ENCODE assay signal across 8 cellular contexts in the genomic region with DNA sequence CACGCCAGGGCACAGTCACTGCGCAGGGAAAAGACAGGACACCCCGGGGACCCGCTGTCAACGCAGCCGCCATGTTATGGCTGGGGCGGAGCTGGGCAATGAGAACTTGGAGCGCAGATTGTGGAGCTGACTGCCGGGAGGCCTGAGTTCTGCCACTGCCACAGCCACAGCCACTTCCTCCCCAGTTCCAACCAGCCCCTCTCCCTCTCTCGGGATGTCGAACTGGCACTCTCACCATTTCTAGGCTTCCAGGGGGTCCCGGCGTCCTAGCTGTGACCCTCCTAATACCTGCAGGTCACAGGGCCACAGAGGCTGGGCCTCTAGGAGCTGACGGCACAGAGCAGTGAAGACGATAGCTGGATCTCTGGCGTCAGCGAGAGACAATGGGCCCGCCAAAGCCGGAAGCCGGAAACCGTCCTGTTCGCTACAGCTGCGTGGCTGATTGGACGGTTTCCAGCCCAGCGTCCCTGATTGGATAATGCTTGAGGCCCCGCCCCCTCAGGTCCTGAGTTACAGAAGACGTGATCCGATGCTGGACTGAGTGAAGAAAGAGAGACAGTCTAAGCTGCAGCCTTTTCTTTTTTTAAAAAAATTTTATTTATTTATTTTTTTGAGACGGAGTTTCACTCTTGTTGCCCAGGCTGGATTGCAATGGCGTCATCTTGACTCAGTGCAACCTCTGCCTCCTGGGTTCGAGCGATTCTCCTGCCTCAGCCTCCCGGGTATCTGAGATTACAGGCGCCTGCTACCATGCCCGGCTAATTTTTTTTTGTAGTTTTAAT. TPM values are rescaled to one million over a fixed set of nuclear protein-coding genes. Genes with fewer than 3 reads are reported as not detected.
DNase-seq lines count a peak whose midpoint lies in the region; ATAC-seq and TF ChIP-seq lines count a peak whose summit lies in the region.

A gene (minus strand): TSS at position 385 of the 782 bp plus-strand sequence. CDS start 147 bp downstream, at position 238.

- H3K9me3 ChIP-seq in ascending aorta (peaks cover 0 to 16% of the 10 kb centered on the region in 2 donors), right atrium auricular region (peaks cover 0 to 9% of the 10 kb centered on the region in 2 donors), psoas muscle (peaks cover 8% of the 10 kb centered on the region)

- no peak for TF ChIP-seq CTCF in HFF-Myc (IDR thresholded peaks at IDR 0.05; ENCODE audit: low read depth, low read length, missing control alignments)
- TF ChIP-seq CTCF in ascending aorta (IDR thresholded peaks at IDR 0.05) = no peak
- TF ChIP-seq CTCF in right atrium auricular region (IDR thresholded peaks at IDR 0.05) = no peak
- no peak for TF ChIP-seq CTCF in psoas muscle (IDR thresholded peaks at IDR 0.05)

- 0 to 1% (median 0%) methylated on average over 33 to 35 of the region's 35 CpGs for WGBS in psoas muscle, 3 donors
- under 1% methylated on average over 35 of the region's 35 CpGs for WGBS in urinary bladder

- intact Hi-C loops in ascending aorta (cut with DNase I) = loop anchor here (1.0 to 5.0 kb wide), 5 partner anchors 44 to 154 kb away; a partner anchor contains a TSS
- intact Hi-C loops in psoas muscle (cut with DNase I) = loop anchor here in 1 of 2 donors (2.0 kb wide), 3 partner anchors 45 to 81 kb away; no protein-coding TSS in a partner anchor

- ATAC-seq in psoas muscle = peak; percentile 98 to 99 (median 99)

- H3K27ac ChIP-seq in ascending aorta (peak within 1 kb of the TSS; percentile 83 to 93), right atrium auricular region (peak within 1 kb of the TSS; percentile 88 to 97), psoas muscle (peak within 1 kb of the TSS; percentile 96), urinary bladder (ENCODE audit: low read depth) (peak within 1 kb of the TSS; percentile 99)

- H3K4me1 ChIP-seq in ascending aorta = no peaks in the 10 kb centered on the region
- peaks cover 0 to 13% of the 10 kb centered on the region in 2 donors for H3K4me1 ChIP-seq in right atrium auricular region
- peaks cover 3% of the 10 kb centered on the region for H3K4me1 ChIP-seq in psoas muscle
- no peaks in the 10 kb centered on the region for H3K4me1 ChIP-seq in urinary bladder (ENCODE audit: insufficient read depth)

- H3K36me3 ChIP-seq in ascending aorta (peaks cover 0 to 10% of the 10 kb centered on the region in 2 donors), right atrium auricular region (no peaks in the 10 kb centered on the region), psoas muscle (ENCODE audit: insufficient read depth in 1 of 2, low read depth in 1 of 2) (peaks cover 0 to 12% of the 10 kb centered on the region in 2 donors), urinary bladder (ENCODE audit: insufficient read depth) (no peaks in the 10 kb centered on the region)

- H3K27me3 ChIP-seq in ascending aorta (no peaks in the 10 kb centered on the region), right atrium auricular region (no peaks in the 10 kb centered on the region), psoas muscle (ENCODE audit: insufficient read depth in 3 of 3, low read length in 2 of 3) (no peaks in the 10 kb centered on the region)

- H3K4me3 ChIP-seq in HFF-Myc (replicated peaks; ENCODE audit: low read depth, low read length) (peak within 1 kb of the TSS; percentile 40), ascending aorta (peak within 1 kb of the TSS; percentile 66 to 69), right atrium auricular region (peak within 1 kb of the TSS; percentile 76 to 83), psoas muscle (peak within 1 kb of the TSS; percentile 89), urinary bladder (ENCODE audit: low read depth, low read length) (peak within 1 kb of the TSS; percentile 70)

- DNase-seq in GM04503 (ENCODE audit: low read depth) (peak; percentile 77), HFF-Myc (ENCODE audit: extremely low read depth, low read depth) (peak; percentile 10), NCI-H128 (lab: John Stamatoyannopoulos, UW; ENCODE audit: unreplicated experiment) (peak; percentile 89), T-helper 2 cell (peak; percentile 89 to 97 (median 95)), ascending aorta (ENCODE audit: low spot score in 2 of 2) (peak; percentile 96 to 99), right atrium auricular region (ENCODE audit: low spot score) (peak; percentile 100), psoas muscle (peak; percentile 99 to 100)

RNA-seq across cellular contexts. Expression of the gene that starts here (rescaled TPM):
- total RNA-seq in ascending aorta (22.4 TPM), right atrium auricular region (10 to 100 TPM; 14.2 to 18.2 TPM), psoas muscle (10 to 100 TPM in 1 of 4 donors, 1 to 10 TPM in 3; 6.8 to 12.5 (median 8.7) TPM), urinary bladder (71.4 TPM)
- polyA plus RNA-seq in psoas muscle (1 to 10 TPM; 2.4 to 8.7 (median 2.7) TPM), urinary bladder (8.8 TPM)

Comparison
In these comparisons a context has a peak if more than half of its experiments do, and no peak if none do; other contexts are left out.
1. Peak in every context shown above with its lines: DNase-seq, ATAC-seq, H3K4me3 ChIP-seq and H3K27ac ChIP-seq.
2. DNase-seq: peak in every context shown above with its lines; median percentile 100 in right atrium auricular region; 100 in psoas muscle; 98 in ascending aorta; 95 in T-helper 2 cell; 89 in NCI-H128; 77 in GM04503; 10 in HFF-Myc.